ENCODE assay signal across 10 cellular contexts in the genomic region with DNA sequence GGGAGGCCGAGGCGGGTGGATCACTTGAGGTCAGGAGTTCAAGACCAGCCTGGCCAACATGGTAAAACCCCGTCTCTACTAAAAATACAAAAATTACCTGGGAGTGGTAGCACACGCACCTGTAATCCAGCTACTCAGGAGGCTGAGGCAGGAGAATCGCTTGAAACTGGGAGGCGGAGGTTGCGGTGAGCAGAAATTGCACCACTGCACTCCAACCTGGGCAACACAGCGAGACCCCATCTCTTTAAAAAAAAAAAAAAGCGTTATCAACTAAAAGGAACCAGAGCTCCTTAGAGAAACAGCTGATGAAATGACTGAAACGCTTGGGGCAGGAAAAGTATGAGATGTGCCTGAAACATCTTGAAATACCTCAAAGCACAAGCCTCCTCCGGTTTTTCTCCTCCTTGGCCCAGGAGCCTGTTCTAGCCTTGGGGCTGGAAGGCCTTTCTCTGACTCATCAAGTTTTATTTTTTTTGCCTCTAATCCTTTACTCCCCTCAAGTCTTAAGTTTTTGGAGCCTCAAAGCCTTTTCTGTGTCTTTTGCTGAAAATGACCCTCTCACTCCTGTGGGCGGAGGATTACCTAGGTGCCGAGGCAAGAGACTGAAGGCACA. TPM values are rescaled to one million over a fixed set of nuclear protein-coding genes. Genes with fewer than 3 reads are reported as not detected.
DNase-seq lines count a peak whose midpoint lies in the region; ATAC-seq, FAIRE-seq and TF ChIP-seq lines count a peak whose summit lies in the region.
"Had no signal": no experiment of that assay in that cellular context is flagged by ENCODE, and none has a peak within 500 bp of the region (broad histone marks: within the 10 kb centered on the region; RNA-seq: fewer than 3 reads in every experiment).

No MANE protein-coding gene starts in this region.

- no peak for TF ChIP-seq EP300 in suprapubic skin (IDR thresholded peaks at IDR 0.05)

- TF ChIP-seq CTCF in HEK293 (tag by site-specific recombination; IDR thresholded peaks at IDR 0.05) = no peak
- TF ChIP-seq CTCF in foreskin fibroblast (IDR thresholded peaks at IDR 0.05; ENCODE audit: low read depth, low read length) = no peak
- no peak for TF ChIP-seq CTCF in suprapubic skin (IDR thresholded peaks at IDR 0.05)
- TF ChIP-seq CTCF in WERI-Rb-1 (IDR thresholded peaks at IDR 0.05; ENCODE audit: low read depth, low read length) = no peak
- TF ChIP-seq CTCF in pancreas (IDR thresholded peaks at IDR 0.05) = no peak

- no peak for FAIRE-seq in pancreas (lab: Jason Lieb, UNC)

- no peaks in the 10 kb centered on the region for H3K36me3 ChIP-seq in HEK293 (ENCODE audit: control insufficient read depth in 2 of 2, insufficient read depth in 1 of 2, low read length in 2 of 2)
- no peaks in the 10 kb centered on the region for H3K36me3 ChIP-seq in adipocyte (ENCODE audit: control insufficient read depth, insufficient read depth, low read length, severe bottlenecking)
- H3K36me3 ChIP-seq in suprapubic skin = no peaks in the 10 kb centered on the region
- no peaks in the 10 kb centered on the region; the same call in 1 of the 2 replicates for H3K36me3 ChIP-seq in WERI-Rb-1
- H3K36me3 ChIP-seq in pancreas = no peaks in the 10 kb centered on the region

- peak overlapping the region; percentile 14 for H3K9ac ChIP-seq in adipocyte (ENCODE audit: low read length)

- intact Hi-C loops in pancreas (cut with DNase I) = no loop called here

- H3K4me1 ChIP-seq in HEK293 (ENCODE audit: control insufficient read depth, insufficient read depth, low read length) (peaks cover 6% of the 10 kb centered on the region; the same call in 1 of the 2 replicates), adipocyte (ENCODE audit: control insufficient read depth, insufficient read depth, low read length) (peaks cover 27% of the 10 kb centered on the region), suprapubic skin (peaks cover 25% of the 10 kb centered on the region), pancreas (peaks cover 4 to 7% (median 4%) of the 10 kb centered on the region in 3 donors)

- POLR2A ChIA-PET in HEK293 (lab: Yijun Ruan, JAX) = no interaction called here

- no peak for ATAC-seq in pancreas
- ATAC-seq: activated CD4-positive, alpha-beta T cell treated with anti-CD3 and anti-CD28 coated beads for 36 hours had no signal

- H3K9me3 ChIP-seq in HEK293 (ENCODE audit: control insufficient read depth, insufficient read depth, low read depth, low read length) (no peaks in the 10 kb centered on the region), adipocyte (ENCODE audit: control insufficient read depth, low read length) (no peaks in the 10 kb centered on the region), suprapubic skin (no peaks in the 10 kb centered on the region), WERI-Rb-1 (ENCODE audit: severe bottlenecking) (no peaks in the 10 kb centered on the region), pancreas (no peaks in the 10 kb centered on the region)

- 78% methylated on average over 13 of the region's 13 CpGs for WGBS in suprapubic skin
- WGBS in pancreas, 2 donors = 82 to 88% methylated on average over 13 of the region's 13 CpGs

- DNase-seq in adipocyte (ENCODE audit: low read depth) (peak; percentile 81), foreskin fibroblast (peak; percentile 71 to 89), suprapubic skin (ENCODE audit: low spot score in 2 of 2) (no peak), cerebellum (ENCODE audit: low spot score) (no peak), WERI-Rb-1 (no peak), pancreas (no peak)
- DNase-seq: activated CD4-positive, alpha-beta T cell treated with anti-CD3 and anti-CD28 coated beads for 36 hours; NCI-H1048; NCI-H524 treated with DMSO at 0.1 percent for 48 hours had no signal

- no peak for TF ChIP-seq POLR2A in suprapubic skin (IDR thresholded peaks at IDR 0.05)

- H3K27me3 ChIP-seq in adipocyte (replicated peaks; ENCODE audit: control insufficient read depth, insufficient read depth, low read length) (no peaks in the 10 kb centered on the region), suprapubic skin (no peaks in the 10 kb centered on the region), WERI-Rb-1 (ENCODE audit: insufficient read depth, low read depth, severe bottlenecking) (no peaks in the 10 kb centered on the region), pancreas (no peaks in the 10 kb centered on the region)

- H3K4me3 ChIP-seq in HEK293 (ENCODE audit: low read depth, low read length) = no peak overlapping the region
- no peak overlapping the region for H3K4me3 ChIP-seq in adipocyte (ENCODE audit: low read length)
- no peak overlapping the region for H3K4me3 ChIP-seq in foreskin fibroblast (ENCODE audit: low read depth in 1 of 2, low read length in 2 of 2)
- H3K4me3 ChIP-seq in suprapubic skin = no peak overlapping the region
- no peak overlapping the region for H3K4me3 ChIP-seq in WERI-Rb-1 (ENCODE audit: low read depth, low read length)
- H3K4me3 ChIP-seq in pancreas = no peak overlapping the region

- CTCF ChIA-PET in HEK293 (lab: Yijun Ruan, JAX) = no interaction called here

- no peak overlapping the region for H3K27ac ChIP-seq in HEK293 (ENCODE audit: extremely low read depth, low read depth, low read length)
- peak overlapping the region; percentile 59 for H3K27ac ChIP-seq in suprapubic skin
- H3K27ac ChIP-seq in WERI-Rb-1 = no peak overlapping the region
- no peak overlapping the region for H3K27ac ChIP-seq in pancreas

TF ChIP-seq in HEK293, 187 proteins besides CTCF, POLR2A, EP300 and RAD21:
- TF ChIP-seq ZNF121 (tag by site-specific recombination; IDR thresholded peaks at IDR 0.05) (peak; percentile 82), ZNF654 (tag by site-specific recombination; IDR thresholded peaks at IDR 0.05; ENCODE audit: low read depth) (no peak)

RNA-seq across cellular contexts. Expression of a gene that starts 2.6 kb away (rescaled TPM):
- 1 to 10 TPM in 3 of 4 donors, not detected in 1; 2.0 to 6.8 (median 2.9) TPM for total RNA-seq in suprapubic skin
- 2.5 TPM for total RNA-seq in cerebellum
- 10 to 100 TPM in 1 of 6 donors, 1 to 10 TPM in 5; 3.0 to 11.2 (median 4.7) TPM for total RNA-seq in pancreas
- 1 to 10 TPM; 5.6 to 6.6 TPM for polyA plus RNA-seq in pancreas

RNA-seq across cellular contexts. Expression of a gene that starts 14.2 kb away (rescaled TPM):
- total RNA-seq in suprapubic skin (100 to 1,000 TPM in 3 of 4 donors, 10 to 100 TPM in 1; 82.6 to 389 (median 254) TPM), cerebellum (2.7 TPM), pancreas (100 to 1,000 TPM in 2 of 6 donors, 10 to 100 TPM in 4; 47.8 to 150 (median 65.1) TPM)
- 10 to 100 TPM; 73.1 to 75.2 TPM for polyA plus RNA-seq in pancreas

RNA-seq across cellular contexts. Expression of a gene that starts 16.0 kb away (rescaled TPM):
- total RNA-seq in suprapubic skin = not detected
- total RNA-seq in cerebellum = not detected
- under 1 TPM in 1 of 6 donors, not detected in 5; 0.25 TPM for total RNA-seq in pancreas
- polyA plus RNA-seq in pancreas = under 1 TPM in 1 of 2 donors, not detected in 1; 0.31 TPM
- total RNA-seq: activated CD4-positive, alpha-beta T cell treated with anti-CD3 and anti-CD28 coated beads for 36 hours had no signal

Comparison
In these comparisons a context has a peak if more than half of its experiments do, and no peak if none do; other contexts are left out.
1. DNase-seq: peak in adipocyte (single experiment) and foreskin fibroblast (2 of 2); none in suprapubic skin (0 of 2), cerebellum (single experiment), WERI-Rb-1 (single experiment) and pancreas (0 of 6).
2. RNA of a gene that starts 14.2 kb away (total RNA-seq): 82.6 to 389 TPM in suprapubic skin and 47.8 to 150 TPM in pancreas; 2.7 TPM in cerebellum (single experiment); every median in the first group is over 10 times any median in the second.